Comparison of ENCODE assay signal across 9 cellular contexts in the genomic region with DNA sequence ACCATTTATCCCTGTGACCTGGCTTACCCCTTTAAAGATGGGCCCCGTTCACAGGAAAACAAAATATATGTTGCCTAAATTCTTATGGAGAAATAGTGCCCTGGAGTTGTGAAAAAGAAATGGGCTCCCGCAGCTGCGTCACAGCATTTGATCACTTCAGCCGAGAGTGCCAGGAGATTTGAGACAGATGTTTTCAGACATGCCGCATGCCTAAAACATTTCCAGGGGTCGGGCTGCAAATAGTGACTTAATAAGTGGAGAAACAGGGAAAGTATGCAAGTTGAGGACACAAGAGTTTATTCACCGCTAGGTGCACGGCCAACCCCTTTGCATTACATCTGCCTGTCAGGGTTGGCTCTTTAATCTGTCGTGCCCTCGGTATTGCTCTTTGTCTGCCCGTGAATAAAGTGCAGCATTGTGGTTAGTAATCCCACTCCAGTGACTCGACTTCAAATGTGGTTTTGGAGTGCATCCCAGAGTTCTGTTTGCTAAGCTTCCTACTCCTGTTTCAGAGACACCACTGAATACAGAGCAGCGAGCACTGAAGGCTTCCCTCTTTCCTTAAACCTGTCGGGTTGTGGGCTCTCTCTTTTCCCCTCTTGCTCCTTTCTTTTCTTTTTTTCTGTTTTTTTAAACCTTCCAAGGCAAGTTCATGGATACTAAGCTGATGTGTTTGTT.
DNase-seq lines count a peak whose midpoint lies in the region; ATAC-seq and TF ChIP-seq lines count a peak whose summit lies in the region.
"Had no signal": no experiment of that assay in that cellular context is flagged by ENCODE, and none has a peak within 500 bp of the region (broad histone marks: within the 10 kb centered on the region; RNA-seq: fewer than 3 reads in every experiment).

No MANE protein-coding gene starts in this region.

- no peaks in the 10 kb centered on the region for H3K36me3 Mint-ChIP-seq in activated naive CD4-positive, alpha-beta T cell treated with anti-CD3 and anti-CD28 coated beads, Interleukin-2, amount 50 U/mL, for 72 hours

- in situ Hi-C loops in astrocyte of the spinal cord (cut with HindIII; ENCODE audit: low sequenced_read_pairs): no loop called here

- H3K9me3 Mint-ChIP-seq in activated naive CD4-positive, alpha-beta T cell treated with anti-CD3 and anti-CD28 coated beads, Interleukin-2, amount 50 U/mL, for 72 hours: no peaks in the 10 kb centered on the region

- DNase-seq in A172 (ENCODE audit: low spot score) (peak; percentile 93), NCI-H1092 treated with DMSO at 0.1 percent for 48 hours (lab: John Stamatoyannopoulos, UW) (peak; percentile 85), astrocyte of the spinal cord (ENCODE audit: low read depth, low spot score) (peak; percentile 99), kidney glomerular epithelial cell (lab: John Stamatoyannopoulos, UW) (peak; percentile 91), superior temporal gyrus (ENCODE audit: extremely low spot score) (peak; percentile 56)
- no peak for DNase-seq in activated T-cell treated with anti-CD3 and anti-CD28 coated beads, Interleukin-2, amount 50 U/mL, for 48 hours
- no peak for DNase-seq in activated naive CD4-positive, alpha-beta T cell treated with anti-CD3 and anti-CD28 coated beads, Interleukin-2, amount 50 U/mL, for 72 hours (ENCODE audit: low spot score in 2 of 2)

- ATAC-seq in activated naive CD4-positive, alpha-beta T cell treated with anti-CD3 and anti-CD28 coated beads, Interleukin-2, amount 50 U/mL, for 72 hours: no peak
- ATAC-seq in GM19452 (IDR thresholded peaks at IDR 0.05; ENCODE audit: unreplicated experiment): no peak

- no peak overlapping the region for H3K27ac Mint-ChIP-seq in activated naive CD4-positive, alpha-beta T cell treated with anti-CD3 and anti-CD28 coated beads, Interleukin-2, amount 50 U/mL, for 72 hours

- peak; percentile 25 for TF ChIP-seq CTCF in astrocyte of the spinal cord (IDR thresholded peaks at IDR 0.05; ENCODE audit: low read depth, low read length)

- peak overlapping the region; percentile 83 for H3K4me3 ChIP-seq in astrocyte of the spinal cord (ENCODE audit: low read depth, low read length)
- H3K4me3 ChIP-seq: BLaER1 had no signal

Comparison
In these comparisons a context has a peak if more than half of its experiments do, and no peak if none do; other contexts are left out.
1. DNase-seq: peak in A172 (single experiment), NCI-H1092 treated with DMSO at 0.1 percent for 48 hours (single experiment), astrocyte of the spinal cord (single experiment), kidney glomerular epithelial cell (single experiment) and superior temporal gyrus (single experiment); none in activated T-cell treated with anti-CD3 and anti-CD28 coated beads, Interleukin-2, amount 50 U/mL, for 48 hours (0 of 2) and activated naive CD4-positive, alpha-beta T cell treated with anti-CD3 and anti-CD28 coated beads, Interleukin-2, amount 50 U/mL, for 72 hours (0 of 2).